Comparison of ENCODE assay signal across 8 cellular contexts in genomic region chr6:44297063-44298038, GRCh38. TPM values are rescaled to one million over a fixed set of nuclear protein-coding genes. Genes with fewer than 3 reads are reported as not detected.
DNase-seq lines count a peak whose midpoint lies in the region; ATAC-seq and TF ChIP-seq lines count a peak whose summit lies in the region.

No MANE protein-coding gene starts in this region.

- no peak overlapping the region for H3K27ac ChIP-seq in esophagus squamous epithelium
- H3K27ac ChIP-seq in suprapubic skin, result no peak overlapping the region

- H3K27me3 Mint-ChIP-seq in activated T-cell treated with anti-CD3 and anti-CD28 coated beads, Interleukin-2, amount 50 U/mL, for 24 hours, result peaks cover 56% of the 10 kb centered on the region
- H3K27me3 Mint-ChIP-seq in natural killer cell treated with Interleukin-12 subunit alpha and Interleukin-12 subunit beta and Interleukin-15 and Interleukin-18, amount 100 ng/mL, for 72 hours, result peaks cover 22 to 30% of the 10 kb centered on the region in 2 donors

- ATAC-seq in natural killer cell treated with Interleukin-12 subunit alpha and Interleukin-12 subunit beta and Interleukin-15 and Interleukin-18, amount 100 ng/mL, for 72 hours, result peak; percentile 68 to 77
- no peak for ATAC-seq in GM21786 (IDR thresholded peaks at IDR 0.05; ENCODE audit: unreplicated experiment)

- WGBS in esophagus squamous epithelium, 2 donors, result 3% methylated on average over 11 of the region's 86 CpGs; no CpG with 5 or more reads in 1 of the 2 donors
- 0% methylated on average over 18 of the region's 86 CpGs for WGBS in suprapubic skin

- H3K4me1 Mint-ChIP-seq in activated T-cell treated with anti-CD3 and anti-CD28 coated beads, Interleukin-2, amount 50 U/mL, for 24 hours (ENCODE audit: low read depth), result peaks cover 15% of the 10 kb centered on the region
- peaks cover 0 to 7% of the 10 kb centered on the region in 2 donors for H3K4me1 Mint-ChIP-seq in natural killer cell treated with Interleukin-12 subunit alpha and Interleukin-12 subunit beta and Interleukin-15 and Interleukin-18, amount 100 ng/mL, for 72 hours (ENCODE audit: low read depth in 2 of 2)

- no peaks in the 10 kb centered on the region for H3K9me3 Mint-ChIP-seq in activated T-cell treated with anti-CD3 and anti-CD28 coated beads, Interleukin-2, amount 50 U/mL, for 24 hours
- H3K9me3 Mint-ChIP-seq in natural killer cell treated with Interleukin-12 subunit alpha and Interleukin-12 subunit beta and Interleukin-15 and Interleukin-18, amount 100 ng/mL, for 72 hours, result no peaks in the 10 kb centered on the region

- no peaks in the 10 kb centered on the region for H3K9me3 ChIP-seq in esophagus squamous epithelium
- H3K9me3 ChIP-seq in suprapubic skin, result no peaks in the 10 kb centered on the region

- TF ChIP-seq EP300 in suprapubic skin (IDR thresholded peaks at IDR 0.05), result no peak

- H3K4me1 ChIP-seq in esophagus squamous epithelium, result peaks cover 7 to 16% (median 11%) of the 10 kb centered on the region in 3 donors
- peaks cover 14% of the 10 kb centered on the region for H3K4me1 ChIP-seq in suprapubic skin

- H3K36me3 ChIP-seq in esophagus squamous epithelium (peaks cover 4 to 24% (median 20%) of the 10 kb centered on the region in 3 donors), suprapubic skin (peaks cover 24% of the 10 kb centered on the region)

- H3K27ac Mint-ChIP-seq in activated T-cell treated with anti-CD3 and anti-CD28 coated beads, Interleukin-2, amount 50 U/mL, for 24 hours, result no peak overlapping the region
- H3K27ac Mint-ChIP-seq in natural killer cell treated with Interleukin-12 subunit alpha and Interleukin-12 subunit beta and Interleukin-15 and Interleukin-18, amount 100 ng/mL, for 72 hours, result no peak overlapping the region

- TF ChIP-seq CTCF in esophagus squamous epithelium (IDR thresholded peaks at IDR 0.05), result no peak
- TF ChIP-seq CTCF in suprapubic skin (IDR thresholded peaks at IDR 0.05), result no peak

- H3K4me3 ChIP-seq in esophagus squamous epithelium, result peak overlapping the region; percentile 16 to 67 (median 41)
- H3K4me3 ChIP-seq in suprapubic skin, result peak overlapping the region; percentile 50

- TF ChIP-seq POLR2A in esophagus squamous epithelium (IDR thresholded peaks at IDR 0.05) (no peak), suprapubic skin (IDR thresholded peaks at IDR 0.05) (no peak)

- DNase-seq in DMS153 (lab: John Stamatoyannopoulos, UW), result peak; percentile 16
- DNase-seq in NCI-H1930 (lab: John Stamatoyannopoulos, UW), result peak; percentile 43 to 61
- peak; percentile 76 for DNase-seq in activated T-cell treated with anti-CD3 and anti-CD28 coated beads, Interleukin-2, amount 50 U/mL, for 24 hours
- DNase-seq in esophagus squamous epithelium (lab: John Stamatoyannopoulos, UW), result no peak
- no peak for DNase-seq in natural killer cell treated with Interleukin-12 subunit alpha and Interleukin-12 subunit beta and Interleukin-15 and Interleukin-18, amount 100 ng/mL, for 72 hours (ENCODE audit: low spot score)
- no peak for DNase-seq in suprapubic skin (ENCODE audit: low spot score in 2 of 2)
- DNase-seq in NCI-H2107 treated with DMSO at 0.1 percent for 48 hours (lab: John Stamatoyannopoulos, UW; ENCODE audit: unreplicated experiment), result no peak

- peaks cover 0 to 62% (median 6%) of the 10 kb centered on the region in 4 donors for H3K27me3 ChIP-seq in esophagus squamous epithelium
- peaks cover 48% of the 10 kb centered on the region for H3K27me3 ChIP-seq in suprapubic skin

- intact Hi-C loops in esophagus squamous epithelium (cut with DNase I), result no loop called here

- H3K4me3 Mint-ChIP-seq in activated T-cell treated with anti-CD3 and anti-CD28 coated beads, Interleukin-2, amount 50 U/mL, for 24 hours, result peak overlapping the region; percentile 50
- no peak overlapping the region for H3K4me3 Mint-ChIP-seq in natural killer cell treated with Interleukin-12 subunit alpha and Interleukin-12 subunit beta and Interleukin-15 and Interleukin-18, amount 100 ng/mL, for 72 hours

- H3K36me3 Mint-ChIP-seq in activated T-cell treated with anti-CD3 and anti-CD28 coated beads, Interleukin-2, amount 50 U/mL, for 24 hours (ENCODE audit: low read depth), result peaks cover 31% of the 10 kb centered on the region
- H3K36me3 Mint-ChIP-seq in natural killer cell treated with Interleukin-12 subunit alpha and Interleukin-12 subunit beta and Interleukin-15 and Interleukin-18, amount 100 ng/mL, for 72 hours, result no peaks in the 10 kb centered on the region

RNA-seq across cellular contexts. Expression of gene AARS2, which starts 15.8 kb away (rescaled TPM):
- 10 to 100 TPM in 3 of 4 donors, 1 to 10 TPM in 1; 9.0 to 21.9 (median 12.2) TPM for total RNA-seq in esophagus squamous epithelium
- total RNA-seq in natural killer cell treated with Interleukin-12 subunit alpha and Interleukin-12 subunit beta and Interleukin-15 and Interleukin-18, amount 100 ng/mL, for 72 hours, result 10 to 100 TPM; 19.3 to 32.6 TPM
- 10 to 100 TPM; 13.9 to 17.7 (median 16.4) TPM for total RNA-seq in suprapubic skin

RNA-seq across cellular contexts. Expression of gene TMEM151B, which starts 27.1 kb away (rescaled TPM):
- total RNA-seq in esophagus squamous epithelium (not detected), suprapubic skin (under 1 TPM in 2 of 4 donors, not detected in 2; 0.10 to 0.15 TPM)
- not detected for total RNA-seq in natural killer cell treated with Interleukin-12 subunit alpha and Interleukin-12 subunit beta and Interleukin-15 and Interleukin-18, amount 100 ng/mL, for 72 hours

RNA-seq across cellular contexts. Expression of gene NFKBIE, which starts 32.0 kb away (rescaled TPM):
- total RNA-seq in esophagus squamous epithelium, result 10 to 100 TPM in 3 of 4 donors, 1 to 10 TPM in 1; 8.6 to 11.2 (median 10.2) TPM
- total RNA-seq in natural killer cell treated with Interleukin-12 subunit alpha and Interleukin-12 subunit beta and Interleukin-15 and Interleukin-18, amount 100 ng/mL, for 72 hours, result 10 to 100 TPM; 24.1 to 26.1 TPM
- 10 to 100 TPM; 12.9 to 25.0 (median 16.1) TPM for total RNA-seq in suprapubic skin

RNA-seq across cellular contexts. Expression of gene SLC35B2, which starts 40.0 kb away (rescaled TPM):
- total RNA-seq in esophagus squamous epithelium, result 10 to 100 TPM in 3 of 4 donors, 1 to 10 TPM in 1; 9.7 to 34.4 (median 21.2) TPM
- total RNA-seq in natural killer cell treated with Interleukin-12 subunit alpha and Interleukin-12 subunit beta and Interleukin-15 and Interleukin-18, amount 100 ng/mL, for 72 hours, result 10 to 100 TPM; 34.6 to 39.4 TPM
- total RNA-seq in suprapubic skin, result 10 to 100 TPM; 26.2 to 38.5 (median 30.9) TPM

RNA-seq across cellular contexts. Expression of gene SPATS1, which starts 45.1 kb away (rescaled TPM):
- total RNA-seq in esophagus squamous epithelium (not detected), suprapubic skin (not detected)
- total RNA-seq in natural killer cell treated with Interleukin-12 subunit alpha and Interleukin-12 subunit beta and Interleukin-15 and Interleukin-18, amount 100 ng/mL, for 72 hours, result not detected

Comparison
In these comparisons a context has a peak if more than half of its experiments do, and no peak if none do; other contexts are left out.
1. DNase-seq: peak in DMS153 (single experiment), NCI-H1930 (2 of 2) and activated T-cell treated with anti-CD3 and anti-CD28 coated beads, Interleukin-2, amount 50 U/mL, for 24 hours (single experiment); none in esophagus squamous epithelium (single experiment), natural killer cell treated with Interleukin-12 subunit alpha and Interleukin-12 subunit beta and Interleukin-15 and Interleukin-18, amount 100 ng/mL, for 72 hours (single experiment), suprapubic skin (0 of 2) and NCI-H2107 treated with DMSO at 0.1 percent for 48 hours (single experiment).